Comparison of ENCODE assay signal across 2 cellular contexts in genomic region chr2:121356058-121356640, GRCh38.
TF ChIP-seq lines count a peak whose summit lies in the region.

No MANE protein-coding gene starts in this region.

TF ChIP-seq in IMR-90, 13 proteins besides CTCF, POLR2A, EP300 and RAD21:
- TF ChIP-seq FOS (IDR thresholded peaks at IDR 0.05; ENCODE audit: low read depth, low read length), result no peak
- TF ChIP-seq USF2 (IDR thresholded peaks at IDR 0.05; ENCODE audit: low read depth, low read length), result no peak
- no peak for TF ChIP-seq MAZ (IDR thresholded peaks at IDR 0.05; ENCODE audit: borderline replicate concordance, low read depth, low read length)
- peak; percentile 42; the same call in 1 of the 2 replicates for TF ChIP-seq SMC3 (IDR thresholded peaks at IDR 0.05; ENCODE audit: low read depth, low read length)
- TF ChIP-seq RCOR1 (IDR thresholded peaks at IDR 0.05; ENCODE audit: insufficient replicate concordance, low read length), result no peak
- no peak for TF ChIP-seq CHD1 (IDR thresholded peaks at IDR 0.05; ENCODE audit: low read depth, low read length)
- TF ChIP-seq NFE2L2 (IDR thresholded peaks at IDR 0.05; ENCODE audit: low read depth, low read length), result no peak
- TF ChIP-seq BHLHE40 (IDR thresholded peaks at IDR 0.05; ENCODE audit: low read depth, low read length), result no peak

TF ChIP-seq in HepG2, 621 proteins besides CTCF, POLR2A, EP300 and RAD21:
- TF ChIP-seq SMC3 (IDR thresholded peaks at IDR 0.05; ENCODE audit: low read length) (peak; percentile 83; the same call in 1 of the 2 replicates), STAG1 (CRISPR knock-in tag; IDR thresholded peaks at IDR 0.05) (peak; percentile 73), XRCC5 (optimal IDR thresholded peaks at IDR 0.05; ENCODE audit: low read length) (peak; percentile 35), HBP1 (CRISPR knock-in tag; IDR thresholded peaks at IDR 0.05; ENCODE audit: low read depth) (0 out of 2 replicates have a peak, but pooled peaks have one; percentile 37), ZNF747 (CRISPR knock-in tag; IDR thresholded peaks at IDR 0.05; ENCODE audit: borderline replicate concordance) (0 out of 2 replicates have a peak, but pooled peaks have one; percentile 26), ZNF350 (CRISPR knock-in tag; IDR thresholded peaks at IDR 0.05; ENCODE audit: borderline replicate concordance, low read depth) (no peak), SP140L (CRISPR knock-in tag; IDR thresholded peaks at IDR 0.05; ENCODE audit: borderline replicate concordance) (no peak), ZNF34 (CRISPR knock-in tag; IDR thresholded peaks at IDR 0.05; ENCODE audit: borderline replicate concordance) (no peak), ATRX (CRISPR knock-in tag; IDR thresholded peaks at IDR 0.05; ENCODE audit: borderline replicate concordance) (no peak), ZNF124 (CRISPR knock-in tag; IDR thresholded peaks at IDR 0.05) (no peak)
